ENCODE assay signal across 1 cellular context in the genomic region with DNA sequence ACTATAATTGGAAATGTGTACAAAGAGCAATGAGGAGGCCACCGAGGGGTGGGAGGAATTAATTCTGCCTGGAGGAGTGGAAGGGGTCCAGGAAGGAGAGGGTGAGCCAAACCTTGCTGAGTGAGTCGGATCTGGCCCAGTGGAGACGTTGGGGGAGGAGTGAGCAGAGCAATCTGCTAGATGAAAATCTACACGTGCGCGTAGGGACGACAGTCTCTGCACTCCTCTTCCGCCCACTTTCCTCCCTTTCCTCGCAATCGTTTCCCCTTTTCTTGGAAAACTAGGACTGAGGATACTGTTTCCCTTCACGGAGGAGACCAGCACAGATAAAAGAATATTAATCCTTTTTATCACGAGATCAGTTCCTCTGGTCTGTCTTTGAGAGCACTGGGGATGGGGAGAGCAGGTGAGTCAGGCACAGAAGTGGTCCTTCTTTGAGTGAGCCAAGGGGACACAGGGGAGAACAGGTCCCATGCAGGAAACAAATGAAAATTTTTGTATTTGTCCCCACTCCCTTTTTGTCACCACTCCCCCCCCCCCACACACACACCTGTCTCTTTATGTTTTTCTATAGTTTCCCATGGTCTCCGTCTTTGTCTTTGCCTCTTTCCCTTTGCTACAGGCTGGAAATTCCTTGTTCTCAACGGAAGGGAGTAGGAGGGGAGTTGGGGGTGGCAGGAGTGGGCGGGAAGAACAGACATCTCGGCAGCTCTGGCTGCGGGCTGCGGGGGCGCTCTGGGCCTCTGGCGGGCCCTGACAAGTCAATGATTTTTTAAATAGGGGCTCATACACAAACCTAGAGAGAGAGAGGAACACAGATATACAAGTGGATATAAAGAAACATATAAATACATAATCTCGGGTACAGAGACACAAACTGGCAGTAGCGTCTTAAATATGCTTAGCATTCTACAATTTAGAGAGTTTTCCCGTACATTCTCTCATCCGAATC.
TF ChIP-seq lines count a peak whose summit lies in the region.

No MANE protein-coding gene starts in this region.

TF ChIP-seq in HepG2, 621 proteins besides CTCF, POLR2A, EP300 and RAD21 (continued from another document):
- TF ChIP-seq GABPA (IDR thresholded peaks at IDR 0.05; ENCODE audit: low read depth, low read length) (no peak), GABPA (CRISPR knock-in tag; IDR thresholded peaks at IDR 0.05; ENCODE audit: low read depth) (peak; percentile 30; the same call in 1 of the 2 replicates), ZNF746 (CRISPR knock-in tag; IDR thresholded peaks at IDR 0.05) (no peak), SP2 (CRISPR knock-in tag; IDR thresholded peaks at IDR 0.05) (no peak), LCORL (IDR thresholded peaks at IDR 0.05) (no peak), LCORL (CRISPR knock-in tag; IDR thresholded peaks at IDR 0.05) (0 out of 2 replicates have a peak, but pooled peaks have one; percentile 11), MYNN (CRISPR knock-in tag; IDR thresholded peaks at IDR 0.05; ENCODE audit: low read depth) (no peak)
- TF ChIP-seq, protein P1, sequence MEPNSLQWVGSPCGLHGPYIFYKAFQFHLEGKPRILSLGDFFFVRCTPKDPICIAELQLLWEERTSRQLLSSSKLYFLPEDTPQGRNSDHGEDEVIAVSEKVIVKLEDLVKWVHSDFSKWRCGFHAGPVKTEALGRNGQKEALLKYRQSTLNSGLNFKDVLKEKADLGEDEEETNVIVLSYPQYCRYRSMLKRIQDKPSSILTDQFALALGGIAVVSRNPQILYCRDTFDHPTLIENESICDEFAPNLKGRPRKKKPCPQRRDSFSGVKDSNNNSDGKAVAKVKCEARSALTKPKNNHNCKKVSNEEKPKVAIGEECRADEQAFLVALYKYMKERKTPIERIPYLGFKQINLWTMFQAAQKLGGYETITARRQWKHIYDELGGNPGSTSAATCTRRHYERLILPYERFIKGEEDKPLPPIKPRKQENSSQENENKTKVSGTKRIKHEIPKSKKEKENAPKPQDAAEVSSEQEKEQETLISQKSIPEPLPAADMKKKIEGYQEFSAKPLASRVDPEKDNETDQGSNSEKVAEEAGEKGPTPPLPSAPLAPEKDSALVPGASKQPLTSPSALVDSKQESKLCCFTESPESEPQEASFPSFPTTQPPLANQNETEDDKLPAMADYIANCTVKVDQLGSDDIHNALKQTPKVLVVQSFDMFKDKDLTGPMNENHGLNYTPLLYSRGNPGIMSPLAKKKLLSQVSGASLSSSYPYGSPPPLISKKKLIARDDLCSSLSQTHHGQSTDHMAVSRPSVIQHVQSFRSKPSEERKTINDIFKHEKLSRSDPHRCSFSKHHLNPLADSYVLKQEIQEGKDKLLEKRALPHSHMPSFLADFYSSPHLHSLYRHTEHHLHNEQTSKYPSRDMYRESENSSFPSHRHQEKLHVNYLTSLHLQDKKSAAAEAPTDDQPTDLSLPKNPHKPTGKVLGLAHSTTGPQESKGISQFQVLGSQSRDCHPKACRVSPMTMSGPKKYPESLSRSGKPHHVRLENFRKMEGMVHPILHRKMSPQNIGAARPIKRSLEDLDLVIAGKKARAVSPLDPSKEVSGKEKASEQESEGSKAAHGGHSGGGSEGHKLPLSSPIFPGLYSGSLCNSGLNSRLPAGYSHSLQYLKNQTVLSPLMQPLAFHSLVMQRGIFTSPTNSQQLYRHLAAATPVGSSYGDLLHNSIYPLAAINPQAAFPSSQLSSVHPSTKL (CRISPR knock-in tag; IDR thresholded peaks at IDR 0.05) = no peak
- TF ChIP-seq, protein P2, sequence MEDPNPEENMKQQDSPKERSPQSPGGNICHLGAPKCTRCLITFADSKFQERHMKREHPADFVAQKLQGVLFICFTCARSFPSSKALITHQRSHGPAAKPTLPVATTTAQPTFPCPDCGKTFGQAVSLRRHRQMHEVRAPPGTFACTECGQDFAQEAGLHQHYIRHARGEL (CRISPR knock-in tag; IDR thresholded peaks at IDR 0.05) = no peak
